Comparison of ENCODE assay signal across 1 cellular context in the genomic region with DNA sequence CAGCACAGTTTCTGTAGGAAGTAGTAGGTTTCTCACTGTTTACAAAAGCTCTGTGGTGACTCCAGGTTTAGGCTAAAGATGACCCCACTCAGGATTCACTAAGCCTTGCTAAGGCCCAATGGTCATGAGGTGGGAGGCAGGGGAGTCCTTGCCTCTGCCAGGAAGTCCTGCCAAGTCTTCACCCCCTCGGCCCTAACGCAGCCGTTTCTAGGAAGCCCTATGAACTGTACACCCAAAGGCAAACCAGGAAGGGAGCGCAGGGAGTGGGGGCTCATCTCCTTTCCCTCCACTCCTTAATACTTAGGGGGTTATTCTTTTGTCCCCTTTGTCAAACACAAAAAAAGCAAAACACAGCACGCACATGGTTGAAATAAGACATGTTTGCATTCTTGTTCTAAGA.
TF ChIP-seq lines count a peak whose summit lies in the region.

No MANE protein-coding gene starts in this region.

TF ChIP-seq in IMR-90, 13 proteins besides CTCF, POLR2A, EP300 and RAD21:
- no peak for TF ChIP-seq FOS (IDR thresholded peaks at IDR 0.05; ENCODE audit: low read depth, low read length)
